ENCODE assay signal across 31 cellular contexts in genomic region chr2:124975224-124975623, GRCh38.
"Had no signal": no experiment of that assay in that cellular context is flagged by ENCODE, and none has a peak within 500 bp of the region (broad histone marks: within the 10 kb centered on the region; RNA-seq: fewer than 3 reads in every experiment).

No MANE protein-coding gene starts in this region.

- FAIRE-seq: bronchial epithelial cell, endometrium, frontal cortex had no signal

- H3K4me1 Mint-ChIP-seq: central memory CD8-positive, alpha-beta T cell; immature natural killer cell; memory B cell; nephron progenitor cell; stimulated activated naive B cell treated with anti-CD40 and anti-IgM and Interleukin-4, amounts not matched to agents 10 μg/mL and 1 μg/mL and 100 μg/mL, for 72 hours had no signal

- H3K9me3 Mint-ChIP-seq: nephron progenitor cell had no signal

- H3K27me3 ChIP-seq: esophagus squamous epithelium, neutrophil, ovary, stomach, suprapubic skin, tibial artery, upper lobe of right lung had no signal

- H3K4me3 ChIP-seq: esophagus squamous epithelium, mucosa of descending colon, ovary, prostate gland, smooth muscle cell, stomach, suprapubic skin, tibial artery, upper lobe of right lung had no signal

- H3K27ac ChIP-seq: epithelial cell of prostate, esophagus squamous epithelium, neutrophil, ovary, prostate gland, stomach, suprapubic skin, tibial artery, upper lobe of right lung had no signal

- H3K27ac Mint-ChIP-seq: activated naive CD8-positive, alpha-beta T cell; dendritic cell treated with granulocyte-macrophage colony-stimulating factor and Interleukin-4, amounts not matched to agents 40 ng/mL and 50 ng/mL, for 4 days; immature natural killer cell; memory B cell; nephron progenitor cell; stimulated activated naive B cell treated with anti-CD40 and anti-IgM and Interleukin-4, amounts not matched to agents 10 μg/mL and 1 μg/mL and 100 μg/mL, for 72 hours; T-helper 2 cell treated with Interferon-gamma antibody and Interleukin-4, amounts not matched to agents 5 μg/mL and 100 μg/mL, for 36 hours had no signal

- DNase-seq: activated CD4-positive, alpha-beta T cell treated with anti-CD3 and anti-CD28 coated beads for 48 hours; activated CD4-positive, alpha-beta T cell treated with anti-CD3 and anti-CD28 coated beads, Interleukin-2, amount 50 U/mL, for 48 hours; activated CD8-positive, alpha-beta memory T cell treated with anti-CD3 and anti-CD28 coated beads for 24 hours; activated effector memory CD4-positive, alpha-beta T cell treated with Interleukin-2 at 50 U/mL for 16 hours; activated naive CD4-positive, alpha-beta T cell treated with Interleukin-2 at 50 U/mL for 16 hours; anterior cingulate cortex; esophagus squamous epithelium; immature natural killer cell; mucosa of descending colon; nephron progenitor cell; ovary; retina; stimulated activated CD4-positive, alpha-beta T cell treated with anti-CD3 and anti-CD28 coated beads, Interleukin-1b, Interleukin-23, amount 100 ng/mL, for 48 hours; stimulated activated naive B cell treated with anti-CD40 and anti-IgM and Interleukin-4, amounts not matched to agents 10 μg/mL and 1 μg/mL and 100 μg/mL, for 72 hours; stomach; T-helper 1 cell; tibial artery; upper lobe of right lung had no signal

- H3K9me3 ChIP-seq: esophagus squamous epithelium, mucosa of descending colon, neutrophil, ovary, prostate gland, stomach, tibial artery, upper lobe of right lung had no signal

- H3K4me2 ChIP-seq: smooth muscle cell had no signal

- ATAC-seq: mucosa of descending colon; stimulated activated naive B cell treated with anti-CD40 and anti-IgM and Interleukin-4, amounts not matched to agents 10 μg/mL and 1 μg/mL and 100 μg/mL, for 72 hours; upper lobe of right lung had no signal

- H3K36me3 ChIP-seq: esophagus squamous epithelium, neutrophil, ovary, prostate gland, stomach, suprapubic skin, tibial artery, upper lobe of right lung had no signal

- H3K27me3 Mint-ChIP-seq: activated naive CD8-positive, alpha-beta T cell; central memory CD8-positive, alpha-beta T cell; dendritic cell treated with granulocyte-macrophage colony-stimulating factor and Interleukin-4, amounts not matched to agents 40 ng/mL and 50 ng/mL, for 4 days; memory B cell; stimulated activated naive B cell treated with anti-CD40 and anti-IgM and Interleukin-4, amounts not matched to agents 10 μg/mL and 1 μg/mL and 100 μg/mL, for 72 hours had no signal

- H3K4me3 Mint-ChIP-seq: activated naive CD8-positive, alpha-beta T cell; central memory CD8-positive, alpha-beta T cell; dendritic cell treated with granulocyte-macrophage colony-stimulating factor and Interleukin-4, amounts not matched to agents 40 ng/mL and 50 ng/mL, for 4 days; immature natural killer cell; memory B cell; nephron progenitor cell; stimulated activated naive B cell treated with anti-CD40 and anti-IgM and Interleukin-4, amounts not matched to agents 10 μg/mL and 1 μg/mL and 100 μg/mL, for 72 hours; T-helper 2 cell treated with Interferon-gamma antibody and Interleukin-4, amounts not matched to agents 5 μg/mL and 100 μg/mL, for 36 hours had no signal

- H3K36me3 Mint-ChIP-seq: activated naive CD8-positive, alpha-beta T cell; immature natural killer cell; memory B cell; stimulated activated naive B cell treated with anti-CD40 and anti-IgM and Interleukin-4, amounts not matched to agents 10 μg/mL and 1 μg/mL and 100 μg/mL, for 72 hours had no signal

- H3K4me1 ChIP-seq: esophagus squamous epithelium, prostate gland, stomach, suprapubic skin, tibial artery, upper lobe of right lung had no signal
